22 cellular contexts compared by ENCODE assay signal in the genomic region with DNA sequence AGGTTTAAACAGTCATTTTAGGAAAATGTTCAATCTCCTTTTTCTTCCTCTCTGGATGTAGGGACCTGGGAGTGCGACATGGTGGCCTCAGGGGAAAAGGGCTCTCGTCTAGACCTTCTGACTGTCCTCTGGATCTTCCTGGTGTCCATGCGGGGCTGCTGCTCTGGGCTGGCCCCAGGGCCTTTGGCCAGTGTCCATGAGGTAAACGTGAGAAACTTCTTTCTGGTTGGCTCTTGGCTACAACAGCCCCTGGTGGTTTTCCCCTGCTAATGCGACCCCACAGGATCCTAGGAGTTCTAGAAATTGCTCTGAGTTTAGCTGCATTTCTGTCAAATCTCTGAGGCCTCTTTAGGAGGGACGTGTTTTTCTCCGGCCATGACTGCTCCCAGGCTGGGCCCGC.
DNase-seq lines count a peak whose midpoint lies in the region; ATAC-seq and TF ChIP-seq lines count a peak whose summit lies in the region.
"Had no signal": no experiment of that assay in that cellular context is flagged by ENCODE, and none has a peak within 500 bp of the region (broad histone marks: within the 10 kb centered on the region; RNA-seq: fewer than 3 reads in every experiment).

No MANE protein-coding gene starts in this region.

- H3K36me3 ChIP-seq in endodermal cell (ENCODE audit: control insufficient read depth, insufficient read depth, low read length) (no peaks in the 10 kb centered on the region), mesendoderm (ENCODE audit: control insufficient read depth, insufficient read depth, low read length) (no peaks in the 10 kb centered on the region)
- H3K36me3 ChIP-seq: adrenal gland, esophagus squamous epithelium, sigmoid colon, thoracic aorta had no signal

- H2AK5ac ChIP-seq in mesendoderm (ENCODE audit: low read length) = no peak overlapping the region

- H4K5ac ChIP-seq in mesendoderm (ENCODE audit: low read length) = no peak overlapping the region

- no peak overlapping the region for H3K9ac ChIP-seq in endodermal cell (ENCODE audit: extremely low read depth, low read length, poor library complexity, severe bottlenecking)
- H3K9ac ChIP-seq in mesendoderm (ENCODE audit: low read length) = no peak overlapping the region

- no peak for ATAC-seq in HG02870 (IDR thresholded peaks at IDR 0.05; ENCODE audit: unreplicated experiment)
- ATAC-seq: stimulated activated naive B cell treated with anti-CD40 and anti-IgM and Interleukin-4, amounts not matched to agents 10 μg/mL and 1 μg/mL and 100 μg/mL, for 72 hours had no signal

- H3K56ac ChIP-seq in mesendoderm (ENCODE audit: low read length) = peak overlapping the region; percentile 76

- no peaks in the 10 kb centered on the region for H3K79me1 ChIP-seq in mesendoderm (ENCODE audit: low read length)

- TF ChIP-seq CTCF in endodermal cell (conservative IDR thresholded peaks at IDR 0.05) = peak; percentile 71

- no peak overlapping the region for H3K4me2 ChIP-seq in mesendoderm (ENCODE audit: low read length)

- intact Hi-C loops in activated naive CD4-positive, alpha-beta T cell treated with anti-CD3 and anti-CD28 coated beads for 36 hours (cut with micrococcal nuclease) = no loop called here

- peak overlapping the region; percentile 55 for H3K18ac ChIP-seq in mesendoderm (ENCODE audit: low read length)

- CTCF ChIA-PET in activated naive CD4-positive, alpha-beta T cell treated with anti-CD3 and anti-CD28 coated beads for 36 hours (lab: Charles Lee) = interaction anchor here (0.5 to 0.7 kb wide), 2 partner anchors 165 to 1672 kb away, joined by 3 to 4 read pairs; no protein-coding TSS in a partner anchor

- no peaks in the 10 kb centered on the region for H3K79me2 ChIP-seq in mesendoderm (ENCODE audit: control insufficient read depth, insufficient read depth, low read length)

- peak overlapping the region; percentile 21 for H2BK120ac ChIP-seq in mesendoderm (ENCODE audit: low read depth, low read length)

- H3K9me3 ChIP-seq in endodermal cell (ENCODE audit: control insufficient read depth, low read length) = peaks cover 10% of the 10 kb centered on the region
- H3K9me3 ChIP-seq: adrenal gland, esophagus squamous epithelium, sigmoid colon, thoracic aorta had no signal

- no peak overlapping the region for H3K4me3 Mint-ChIP-seq in endodermal cell
- H3K4me3 Mint-ChIP-seq in activated naive CD4-positive, alpha-beta T cell treated with anti-CD3 and anti-CD28 coated beads for 36 hours = no peak overlapping the region
- H3K4me3 Mint-ChIP-seq: activated CD4-positive, alpha-beta T cell treated with anti-CD3 and anti-CD28 coated beads, Interleukin-2, amount 10 ng/mL, durations not matched to agents 7 days and 5 days; CD4-positive, alpha-beta T cell; immature natural killer cell; stimulated activated naive B cell treated with anti-CD40 and anti-IgM and Interleukin-4, amounts not matched to agents 10 μg/mL and 1 μg/mL and 100 μg/mL, for 72 hours had no signal

- peaks cover 18% of the 10 kb centered on the region for H3K9me3 Mint-ChIP-seq in endodermal cell
- no peaks in the 10 kb centered on the region for H3K9me3 Mint-ChIP-seq in activated naive CD4-positive, alpha-beta T cell treated with anti-CD3 and anti-CD28 coated beads for 36 hours
- H3K9me3 Mint-ChIP-seq: activated CD4-positive, alpha-beta T cell treated with anti-CD3 and anti-CD28 coated beads, Interleukin-2, amount 10 ng/mL, durations not matched to agents 7 days and 5 days; CD4-positive, alpha-beta T cell had no signal

- no peaks in the 10 kb centered on the region for H3K4me1 Mint-ChIP-seq in endodermal cell
- no peaks in the 10 kb centered on the region for H3K4me1 Mint-ChIP-seq in activated naive CD4-positive, alpha-beta T cell treated with anti-CD3 and anti-CD28 coated beads for 36 hours (ENCODE audit: low read depth)
- H3K4me1 Mint-ChIP-seq: activated CD4-positive, alpha-beta T cell treated with anti-CD3 and anti-CD28 coated beads, Interleukin-2, amount 10 ng/mL, durations not matched to agents 7 days and 5 days; immature natural killer cell had no signal

- H3K27ac Mint-ChIP-seq in endodermal cell = no peak overlapping the region
- no peak overlapping the region for H3K27ac Mint-ChIP-seq in activated naive CD4-positive, alpha-beta T cell treated with anti-CD3 and anti-CD28 coated beads for 36 hours
- H3K27ac Mint-ChIP-seq: activated CD4-positive, alpha-beta T cell treated with anti-CD3 and anti-CD28 coated beads, Interleukin-2, amount 10 ng/mL, durations not matched to agents 7 days and 5 days; CD4-positive, alpha-beta T cell; immature natural killer cell; stimulated activated naive B cell treated with anti-CD40 and anti-IgM and Interleukin-4, amounts not matched to agents 10 μg/mL and 1 μg/mL and 100 μg/mL, for 72 hours had no signal

- H3K27me3 ChIP-seq in endodermal cell (ENCODE audit: control insufficient read depth, insufficient read depth, low read length, poor library complexity, severe bottlenecking) (no peaks in the 10 kb centered on the region), mesendoderm (ENCODE audit: insufficient read depth, low read length, poor library complexity) (no peaks in the 10 kb centered on the region)
- H3K27me3 ChIP-seq: adrenal gland, sigmoid colon had no signal

- H3K27ac ChIP-seq in endodermal cell (ENCODE audit: low read depth, low read length) (no peak overlapping the region), mesendoderm (ENCODE audit: low read depth, low read length) (peak overlapping the region; percentile 70)
- H3K27ac ChIP-seq: adrenal gland, esophagus squamous epithelium, sigmoid colon, thoracic aorta had no signal

- WGBS in endodermal cell (ENCODE audit: insufficient coverage in 1 of 2, insufficient read length in 1 of 2), 2 experiments = 74 to 86% methylated on average over 3 to 8 of the region's 8 CpGs
- WGBS in mesendoderm (ENCODE audit: extremely low coverage, insufficient coverage, low lambda C conversion rate) = no CpG with 5 or more reads among the region's 8 CpGs

- no peaks in the 10 kb centered on the region for H3K36me3 Mint-ChIP-seq in endodermal cell (ENCODE audit: low read depth)
- H3K36me3 Mint-ChIP-seq in activated naive CD4-positive, alpha-beta T cell treated with anti-CD3 and anti-CD28 coated beads for 36 hours (ENCODE audit: low read depth) = no peaks in the 10 kb centered on the region
- H3K36me3 Mint-ChIP-seq: immature natural killer cell; stimulated activated naive B cell treated with anti-CD40 and anti-IgM and Interleukin-4, amounts not matched to agents 10 μg/mL and 1 μg/mL and 100 μg/mL, for 72 hours had no signal

- no peak overlapping the region for H2BK5ac ChIP-seq in mesendoderm (ENCODE audit: low read length)

- DNase-seq in ELR (ENCODE audit: low read depth) (peak; percentile 6), NCI-H69 (lab: John Stamatoyannopoulos, UW) (peak; percentile 3), endodermal cell (peak; percentile 72), mesendoderm (peak; percentile 74), NCI-H1048 (lab: John Stamatoyannopoulos, UW) (no peak), T1000 (lab: John Stamatoyannopoulos, UW) (no peak)
- no peak for DNase-seq in activated naive CD4-positive, alpha-beta T cell treated with anti-CD3 and anti-CD28 coated beads for 36 hours
- DNase-seq: activated CD4-positive, alpha-beta T cell treated with anti-CD3 and anti-CD28 coated beads, Interleukin-2, amount 10 ng/mL, durations not matched to agents 7 days and 5 days; activated CD8-positive, alpha-beta memory T cell treated with anti-CD3 and anti-CD28 coated beads, Interleukin-2, amount 50 U/mL, for 48 hours; activated effector memory CD4-positive, alpha-beta T cell treated with anti-CD3 and anti-CD28 coated beads, Interleukin-2, amount 50 U/mL, for 16 hours; adrenal gland; caudate nucleus; CD4-positive, alpha-beta T cell; esophagus squamous epithelium; immature natural killer cell; NCI-H2029 treated with DMSO at 0.1 percent for 48 hours; NCI-H446; sigmoid colon; stimulated activated naive B cell treated with anti-CD40 and anti-IgM and Interleukin-4, amounts not matched to agents 10 μg/mL and 1 μg/mL and 100 μg/mL, for 72 hours had no signal

- no peaks in the 10 kb centered on the region for H3K4me1 ChIP-seq in endodermal cell (ENCODE audit: control insufficient read depth, insufficient read depth, low read length)
- H3K4me1 ChIP-seq in mesendoderm (ENCODE audit: control insufficient read depth, low read depth, low read length) = no peaks in the 10 kb centered on the region
- H3K4me1 ChIP-seq: adrenal gland, esophagus squamous epithelium, sigmoid colon had no signal

- H3K4ac ChIP-seq in mesendoderm (ENCODE audit: low read depth, low read length) = peak overlapping the region; percentile 64

- H2BK15ac ChIP-seq in mesendoderm (replicated peaks; ENCODE audit: low read depth) = no peak overlapping the region

- H3K4me3 ChIP-seq in endodermal cell (ENCODE audit: low read length) (no peak overlapping the region), mesendoderm (ENCODE audit: low read length) (no peak overlapping the region)
- H3K4me3 ChIP-seq: adrenal gland, esophagus squamous epithelium, lung, sigmoid colon, thoracic aorta had no signal

- no peaks in the 10 kb centered on the region for H3K27me3 Mint-ChIP-seq in endodermal cell (ENCODE audit: insufficient read depth)
- no peaks in the 10 kb centered on the region for H3K27me3 Mint-ChIP-seq in activated naive CD4-positive, alpha-beta T cell treated with anti-CD3 and anti-CD28 coated beads for 36 hours (ENCODE audit: low read depth)
- H3K27me3 Mint-ChIP-seq: activated CD4-positive, alpha-beta T cell treated with anti-CD3 and anti-CD28 coated beads, Interleukin-2, amount 10 ng/mL, durations not matched to agents 7 days and 5 days; CD4-positive, alpha-beta T cell; stimulated activated naive B cell treated with anti-CD40 and anti-IgM and Interleukin-4, amounts not matched to agents 10 μg/mL and 1 μg/mL and 100 μg/mL, for 72 hours had no signal

- no peak overlapping the region for H4K8ac ChIP-seq in mesendoderm (ENCODE audit: low read depth, low read length)

- no peak overlapping the region for H3K23ac ChIP-seq in mesendoderm (ENCODE audit: low read length)

Comparison
In these comparisons a context has a peak if more than half of its experiments do, and no peak if none do; other contexts are left out.
1. DNase-seq: peak in ELR (single experiment), NCI-H69 (single experiment), endodermal cell (single experiment) and mesendoderm (single experiment); none in activated naive CD4-positive, alpha-beta T cell treated with anti-CD3 and anti-CD28 coated beads for 36 hours (single experiment), NCI-H1048 (single experiment) and T1000 (single experiment).